In genomic region chr4:32337403-32337802, GRCh38 we compare ENCODE assay signal across 5 cellular contexts.
"Had no signal": no experiment of that assay in that cellular context is flagged by ENCODE, and none has a peak within 500 bp of the region (broad histone marks: within the 10 kb centered on the region; RNA-seq: fewer than 3 reads in every experiment).

No MANE protein-coding gene starts in this region.

- ATAC-seq: GM23338, K562 had no signal

- H3K9me3 Mint-ChIP-seq: GM23338, H9 had no signal

- H3K4me3 Mint-ChIP-seq: GM23338, H9 had no signal

- DNase-seq: H9, HCEC 1CT, IMR-90 had no signal

- H2AFZ ChIP-seq: GM23338 had no signal

- H3K4me2 ChIP-seq: GM23338 had no signal

- H3K4me3 ChIP-seq: GM23338, K562 had no signal

- H3K27ac Mint-ChIP-seq: GM23338, H9 had no signal
